In the genomic region with DNA sequence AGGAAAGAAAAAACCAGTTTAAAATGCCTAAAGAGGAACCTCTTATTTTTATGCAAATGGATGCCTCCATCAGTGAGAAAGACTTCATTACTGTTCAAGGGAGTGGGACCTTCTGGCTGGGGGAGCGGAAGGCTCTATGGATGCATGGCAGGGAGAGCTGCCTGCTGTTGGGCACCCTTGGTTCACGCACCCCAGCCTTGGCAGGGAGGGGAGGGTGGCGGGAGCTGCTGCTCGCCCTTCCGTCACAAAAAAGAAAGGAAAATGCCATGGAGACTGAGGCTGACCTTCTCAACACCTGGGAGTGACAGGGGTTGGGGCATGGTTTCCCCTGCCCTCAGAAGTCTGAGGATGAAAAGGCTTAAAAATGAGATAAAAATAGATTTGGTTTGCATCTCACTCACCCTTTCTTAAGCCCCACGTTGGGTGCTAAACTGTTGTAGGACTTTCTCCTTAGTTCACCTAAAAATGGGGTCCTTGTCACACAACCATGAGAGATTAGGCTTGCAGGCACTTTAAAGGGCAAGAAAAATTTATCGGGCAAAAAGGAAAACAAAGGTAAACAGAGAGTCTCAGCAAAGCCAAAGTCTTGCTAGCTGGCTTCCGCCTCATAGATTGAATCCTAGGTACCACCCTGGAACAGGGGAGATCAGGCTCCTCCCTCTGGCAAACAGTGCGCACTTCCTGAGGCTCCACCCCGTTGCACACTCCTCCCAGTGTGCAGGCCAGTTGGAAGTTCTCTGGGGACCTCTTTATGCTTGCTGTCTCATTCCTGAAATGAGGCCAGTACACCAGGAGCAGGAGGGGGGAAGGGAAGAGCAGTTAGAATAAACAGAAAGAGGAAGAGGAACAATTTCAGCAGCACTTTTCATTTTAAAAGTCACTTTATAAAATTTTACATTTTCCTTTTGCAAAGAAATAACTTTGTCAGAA, we compare ENCODE assay signal across 9 cellular contexts. TPM values are rescaled to one million over a fixed set of nuclear protein-coding genes. Genes with fewer than 3 reads are reported as not detected.
DNase-seq lines count a peak whose midpoint lies in the region; ATAC-seq and TF ChIP-seq lines count a peak whose summit lies in the region.
"Had no signal": no experiment of that assay in that cellular context is flagged by ENCODE, and none has a peak within 500 bp of the region (broad histone marks: within the 10 kb centered on the region; RNA-seq: fewer than 3 reads in every experiment).

No MANE protein-coding gene starts in this region.

- H3K27ac ChIP-seq in DOHH2 (ENCODE audit: low read depth, low read length) = peak overlapping the region; percentile 97
- peak overlapping the region; percentile 49 for H3K27ac ChIP-seq in iPS-20b (ENCODE audit: low read length)
- no peak overlapping the region for H3K27ac ChIP-seq in stomach smooth muscle (ENCODE audit: low read length)
- no peak overlapping the region for H3K27ac ChIP-seq in PC-3 (ENCODE audit: low read length)

- H3K9me3 ChIP-seq in DOHH2 (ENCODE audit: control insufficient read depth, insufficient read depth, low read length) = peaks cover 35% of the 10 kb centered on the region; the same call in 1 of the 2 replicates
- peaks cover 22% of the 10 kb centered on the region; the same call in 1 of the 2 replicates for H3K9me3 ChIP-seq in iPS-20b (ENCODE audit: insufficient read depth, low read depth, low read length)
- no peaks in the 10 kb centered on the region for H3K9me3 ChIP-seq in stomach smooth muscle (ENCODE audit: control insufficient read depth in 2 of 2, low read length in 2 of 2)
- peaks cover 15% of the 10 kb centered on the region; the same call in 1 of the 2 replicates for H3K9me3 ChIP-seq in PC-3 (ENCODE audit: low read length)

- H3K4me1 ChIP-seq in DOHH2 (ENCODE audit: control insufficient read depth, low read length) (peaks cover 57% of the 10 kb centered on the region), iPS-20b (ENCODE audit: insufficient read depth, low read length) (peaks cover 19% of the 10 kb centered on the region; the same call in 1 of the 2 replicates), stomach smooth muscle (ENCODE audit: control insufficient read depth, insufficient read depth, low read length) (peaks cover 5% of the 10 kb centered on the region), PC-3 (ENCODE audit: insufficient read depth, low read length) (no peaks in the 10 kb centered on the region)

- H3K36me3 ChIP-seq in DOHH2 (ENCODE audit: control insufficient read depth, low read length) (peaks cover 44% of the 10 kb centered on the region), iPS-20b (ENCODE audit: insufficient read depth, low read depth, low read length) (no peaks in the 10 kb centered on the region; the same call in 1 of the 2 replicates), stomach smooth muscle (ENCODE audit: control insufficient read depth in 2 of 2, insufficient read depth in 2 of 2, low read length in 2 of 2) (no peaks in the 10 kb centered on the region), PC-3 (ENCODE audit: low read depth, low read length) (peaks cover 15% of the 10 kb centered on the region; the same call in 1 of the 2 replicates)

- no TSS peak for BruUV-seq in PC-3 (replicated peaks; lab: Mats Ljungman, UMichigan)

- H4K20me1 ChIP-seq in DOHH2 (ENCODE audit: control insufficient read depth, insufficient read depth, low read depth, low read length) (no peaks in the 10 kb centered on the region), PC-3 (ENCODE audit: low read length) (no peaks in the 10 kb centered on the region)

- CTCF ChIA-PET in activated B cell treated with CpG ODN at 0.5 μM for 24 hours (lab: Charles Lee) (interaction anchor here (2.4 kb wide), 1 partner anchor 31 kb away, joined by 15 read pairs; a partner anchor contains a TSS), PC-3 (lab: Charles Lee) (no interaction called here)

- peak; percentile 53 for DNase-seq in activated B cell treated with CpG ODN at 0.5 μM for 24 hours
- no peak for DNase-seq in PC-3
- no peak for DNase-seq in NCI-H748 (lab: John Stamatoyannopoulos, UW; ENCODE audit: unreplicated experiment)

- H3K4me3 ChIP-seq in DOHH2 (ENCODE audit: low read length) (peak overlapping the region; percentile 74), iPS-20b (ENCODE audit: low read length) (peak overlapping the region; percentile 0; the same call in 1 of the 2 replicates), stomach smooth muscle (ENCODE audit: low read length in 2 of 2) (peak overlapping the region; percentile 4 to 17), PC-3 (ENCODE audit: low read length) (no peak overlapping the region)

- H3K27ac Mint-ChIP-seq in activated B cell treated with CpG ODN at 0.5 μM for 24 hours = peak overlapping the region; percentile 98

- H3K79me2 ChIP-seq in DOHH2 (ENCODE audit: control insufficient read depth, low read length) (peaks cover 64% of the 10 kb centered on the region), PC-3 (ENCODE audit: low read length) (no peaks in the 10 kb centered on the region)

- intact Hi-C loops in activated B cell treated with CpG ODN at 0.5 μM for 24 hours (cut with micrococcal nuclease) (loop anchor here (1.0 to 2.0 kb wide), 4 partner anchors 11 to 31 kb away; a partner anchor contains a TSS), PC-3 (cut with micrococcal nuclease) (no loop called here)

- TF ChIP-seq CTCF in DOHH2 (IDR thresholded peaks at IDR 0.05; ENCODE audit: low read depth, low read length, poor library complexity, severe bottlenecking) (no peak), activated B cell treated with CpG ODN at 0.5 μM for 24 hours (IDR thresholded peaks at IDR 0.05) (no peak), PC-3 (conservative IDR thresholded peaks at IDR 0.05; ENCODE audit: low read depth, low read length) (no peak)

- peak overlapping the region; percentile 93 for H3K4me2 ChIP-seq in DOHH2 (ENCODE audit: low read length)
- no peak overlapping the region for H3K4me2 ChIP-seq in PC-3 (ENCODE audit: low read length)

- no peaks in the 10 kb centered on the region for H3K27me3 Mint-ChIP-seq in activated B cell treated with CpG ODN at 0.5 μM for 24 hours

- ATAC-seq in GM19328 (IDR thresholded peaks at IDR 0.05; ENCODE audit: unreplicated experiment) (peak; percentile 72), HG03354 (IDR thresholded peaks at IDR 0.05; ENCODE audit: poor library complexity, severe bottlenecking, unreplicated experiment) (peak; percentile 77), activated B cell treated with CpG ODN at 0.5 μM for 24 hours (ENCODE audit: low read depth) (peak; percentile 91), PC-3 (no peak)
- ATAC-seq: Panc1 had no signal

- H3K4me3 Mint-ChIP-seq in activated B cell treated with CpG ODN at 0.5 μM for 24 hours = peak overlapping the region; percentile 89

- no peaks in the 10 kb centered on the region for H3K9me2 ChIP-seq in DOHH2 (replicated peaks; ENCODE audit: control insufficient read depth, low read length)
- no peaks in the 10 kb centered on the region for H3K9me2 ChIP-seq in PC-3 (replicated peaks; ENCODE audit: low read length)

- H2AFZ ChIP-seq in PC-3 (ENCODE audit: low read length) = no peak overlapping the region

- H3K9me3 Mint-ChIP-seq in activated B cell treated with CpG ODN at 0.5 μM for 24 hours = peaks cover 12% of the 10 kb centered on the region

- peaks cover 32% of the 10 kb centered on the region for H3F3A ChIP-seq in DOHH2 (ENCODE audit: control insufficient read depth, insufficient read depth)
- no peaks in the 10 kb centered on the region for H3F3A ChIP-seq in PC-3 (ENCODE audit: low read length, unreplicated experiment)

- no peaks in the 10 kb centered on the region for H3K27me3 ChIP-seq in DOHH2 (ENCODE audit: control insufficient read depth, low read length)
- H3K27me3 ChIP-seq in iPS-20b (ENCODE audit: insufficient read depth, low read length) = no peaks in the 10 kb centered on the region
- H3K27me3 ChIP-seq in stomach smooth muscle (ENCODE audit: control insufficient read depth in 1 of 2, insufficient read depth in 2 of 2, low read length in 2 of 2) = no peaks in the 10 kb centered on the region
- no peaks in the 10 kb centered on the region for H3K27me3 ChIP-seq in PC-3 (ENCODE audit: low read length)

- H3K4me1 Mint-ChIP-seq in activated B cell treated with CpG ODN at 0.5 μM for 24 hours = peaks cover 52% of the 10 kb centered on the region

- peaks cover 34% of the 10 kb centered on the region for H3K36me3 Mint-ChIP-seq in activated B cell treated with CpG ODN at 0.5 μM for 24 hours (ENCODE audit: low read depth)

- H3K9ac ChIP-seq in iPS-20b (ENCODE audit: low read depth, low read length) = peak overlapping the region; percentile 8; the same call in 1 of the 2 replicates
- H3K9ac ChIP-seq in stomach smooth muscle (ENCODE audit: low read length in 2 of 2) = no peak overlapping the region
- H3K9ac ChIP-seq in PC-3 (ENCODE audit: low read length) = no peak overlapping the region

- POLR2A ChIA-PET in activated B cell treated with CpG ODN at 0.5 μM for 24 hours (lab: Charles Lee) = interaction anchor here (0.5 to 4.7 kb wide), 12 partner anchors 13 to 519 kb away, joined by 3 to 97 read pairs (median 5); a partner anchor contains a TSS
- POLR2A ChIA-PET in PC-3 (lab: Charles Lee; ENCODE audit: unreplicated experiment) = no interaction called here

RNA-seq across cellular contexts. Expression of a gene that starts 31.6 kb away (rescaled TPM):
- total RNA-seq in activated B cell treated with CpG ODN at 0.5 μM for 24 hours (94.8 and 110 TPM in 2 replicates), PC-3 (2014; rRNA removed) (31.8 and 42.0 TPM in 2 replicates)

RNA-seq across cellular contexts. Expression of a gene that starts 31.8 kb away (rescaled TPM):
- 23.8 and 30.9 TPM in 2 replicates for total RNA-seq in activated B cell treated with CpG ODN at 0.5 μM for 24 hours
- 20.0 and 26.5 TPM in 2 replicates for total RNA-seq in PC-3 (2014; rRNA removed)

Comparison
In these comparisons a context has a peak if more than half of its experiments do, and no peak if none do; other contexts are left out.
1. H3K27ac ChIP-seq: peak in DOHH2 (single experiment) and iPS-20b (single experiment); none in stomach smooth muscle (single experiment) and PC-3 (single experiment).